ENCODE assay signal across 14 cellular contexts in genomic region chr3:184619348-184619747, GRCh38. TPM values are rescaled to one million over a fixed set of nuclear protein-coding genes. Genes with fewer than 3 reads are reported as not detected.
DNase-seq lines count a peak whose midpoint lies in the region; TF ChIP-seq lines count a peak whose summit lies in the region.
"Had no signal": no experiment of that assay in that cellular context is flagged by ENCODE, and none has a peak within 500 bp of the region (broad histone marks: within the 10 kb centered on the region; RNA-seq: fewer than 3 reads in every experiment).

No MANE protein-coding gene starts in this region.

- no peak for TF ChIP-seq CTCF in ovary (IDR thresholded peaks at IDR 0.05)

- DNase-seq in Kasumi-1 (lab: John Stamatoyannopoulos, UW) = peak; percentile 21 to 42
- peak; percentile 44 for DNase-seq in ecto neural progenitor cell (ENCODE audit: low spot score)
- DNase-seq in stimulated activated CD8-positive, alpha-beta memory T cell treated with anti-CD3 and anti-CD28 coated beads, Interleukin-4, amount 100 ng/mL, for 48 hours = no peak
- DNase-seq in H4 (ENCODE audit: low spot score) = no peak
- no peak for DNase-seq in ovary
- DNase-seq in cerebellar cortex (ENCODE audit: low spot score) = no peak
- DNase-seq: BE2C; NCI-H1048; NCI-H2171; stimulated activated CD4-positive, alpha-beta T cell treated with anti-CD3 and anti-CD28 coated beads, Interleukin-2, amount 100 ng/mL, for 24 hours had no signal

- peak overlapping the region in 3 of 10 experiments; percentile 4 to 36 (median 15); a peak in 3 of 20 replicates for H3K4me3 ChIP-seq in BLaER1 treated with 17β-estradiol and CSF1 and Interleukin-3, amounts not matched to agents 10 nM and 100 nM
- H3K4me3 ChIP-seq in mesodermal cell (ENCODE audit: extremely low read depth, insufficient read depth, low read length, poor library complexity, severe bottlenecking) (no peak overlapping the region), ovary (no peak overlapping the region)
- H3K4me3 ChIP-seq: coronary artery, SJSA1 had no signal

- TF ChIP-seq EP300 in ovary (IDR thresholded peaks at IDR 0.05) = no peak

- H4K20me1 ChIP-seq in BLaER1 treated with 17β-estradiol and CSF1 and Interleukin-3, amounts not matched to agents 10 nM and 100 nM = no peaks in the 10 kb centered on the region

- peak overlapping the region in 5 of 11 experiments; percentile 27 to 59 (median 47); a peak in 9 of 22 replicates for H3K27ac ChIP-seq in BLaER1 treated with 17β-estradiol and CSF1 and Interleukin-3, amounts not matched to agents 10 nM and 100 nM
- peak overlapping the region; percentile 88 for H3K27ac ChIP-seq in mesodermal cell (ENCODE audit: low read depth, low read length, severe bottlenecking)
- no peak overlapping the region for H3K27ac ChIP-seq in ovary
- H3K27ac ChIP-seq: coronary artery, SJSA1 had no signal

- no peak for TF ChIP-seq POLR2A in ovary (IDR thresholded peaks at IDR 0.05)

- no peaks in the 10 kb centered on the region for H3K27me3 ChIP-seq in BLaER1 treated with 17β-estradiol and CSF1 and Interleukin-3, amounts not matched to agents 10 nM and 100 nM
- H3K27me3 ChIP-seq in ovary = no peaks in the 10 kb centered on the region
- H3K27me3 ChIP-seq: BE2C, SJSA1 had no signal

- no peaks in the 10 kb centered on the region for H3K36me3 ChIP-seq in BLaER1 treated with 17β-estradiol and CSF1 and Interleukin-3, amounts not matched to agents 10 nM and 100 nM
- no peaks in the 10 kb centered on the region for H3K36me3 ChIP-seq in mesodermal cell (ENCODE audit: control insufficient read depth, insufficient read depth, low read length)
- no peaks in the 10 kb centered on the region for H3K36me3 ChIP-seq in ovary
- H3K36me3 ChIP-seq: BE2C, SJSA1 had no signal

- H3K4me2 ChIP-seq in BLaER1 treated with 17β-estradiol and CSF1 and Interleukin-3, amounts not matched to agents 10 nM and 100 nM = peak overlapping the region; percentile 63 to 94 (median 80)

- peak overlapping the region in 1 of 11 experiments; percentile 4; a peak in 1 of 22 replicates for H3K9ac ChIP-seq in BLaER1 treated with 17β-estradiol and CSF1 and Interleukin-3, amounts not matched to agents 10 nM and 100 nM

- H3K9me3 ChIP-seq in BLaER1 treated with 17β-estradiol and CSF1 and Interleukin-3, amounts not matched to agents 10 nM and 100 nM (replicated peaks in 1 of 11) = no peaks in the 10 kb centered on the region
- H3K9me3 ChIP-seq in mesodermal cell (ENCODE audit: control insufficient read depth, low read length) (no peaks in the 10 kb centered on the region), ovary (no peaks in the 10 kb centered on the region)
- H3K9me3 ChIP-seq: BE2C, SJSA1 had no signal

- 38 to 43% methylated on average over 1 of the region's 3 CpGs for WGBS in mesodermal cell (ENCODE audit: insufficient coverage in 2 of 2), 2 experiments
- 29% methylated on average over 3 of the region's 3 CpGs for WGBS in ovary, 3 donors

- intact Hi-C loops in ovary (cut with DNase I) = no loop called here

- H3K4me1 ChIP-seq in BLaER1 treated with 17β-estradiol and CSF1 and Interleukin-3, amounts not matched to agents 10 nM and 100 nM = peaks cover 29 to 48% (median 37%) of the 10 kb centered on the region in 10 experiments
- H3K4me1 ChIP-seq in mesodermal cell (ENCODE audit: control insufficient read depth, insufficient read depth, low read length, poor library complexity, severe bottlenecking) (peaks cover 23% of the 10 kb centered on the region), ovary (ENCODE audit: insufficient read depth) (peaks cover 4% of the 10 kb centered on the region)
- H3K4me1 ChIP-seq: SJSA1 had no signal

RNA-seq across cellular contexts. Expression of gene EPHB3, which starts 57.8 kb away (rescaled TPM):
- polyA plus RNA-seq in mesodermal cell (2013, experiment 1 of 2) = 21.1 TPM
- polyA plus RNA-seq in mesodermal cell (2013, experiment 2 of 2) = 18.1 TPM
- total RNA-seq in H4 (2014; rRNA removed; shearing (Covaris generic)) = 1.0 and 2.0 TPM in 2 replicates
- total RNA-seq in ovary = 10 to 100 TPM in 6 of 7 donors, 1 to 10 TPM in 1; 5.6 to 31.0 (median 16.1) TPM
- polyA plus RNA-seq in ovary = 1 to 10 TPM; 2.1 to 7.3 TPM

Comparison
In these comparisons a context has a peak if more than half of its experiments do, and no peak if none do; other contexts are left out.
1. DNase-seq: peak in Kasumi-1 (2 of 2) and ecto neural progenitor cell (single experiment); none in stimulated activated CD8-positive, alpha-beta memory T cell treated with anti-CD3 and anti-CD28 coated beads, Interleukin-4, amount 100 ng/mL, for 48 hours (single experiment), H4 (single experiment), ovary (0 of 5) and cerebellar cortex (single experiment).